ENCODE assay signal across 1 cellular context in the genomic region with DNA sequence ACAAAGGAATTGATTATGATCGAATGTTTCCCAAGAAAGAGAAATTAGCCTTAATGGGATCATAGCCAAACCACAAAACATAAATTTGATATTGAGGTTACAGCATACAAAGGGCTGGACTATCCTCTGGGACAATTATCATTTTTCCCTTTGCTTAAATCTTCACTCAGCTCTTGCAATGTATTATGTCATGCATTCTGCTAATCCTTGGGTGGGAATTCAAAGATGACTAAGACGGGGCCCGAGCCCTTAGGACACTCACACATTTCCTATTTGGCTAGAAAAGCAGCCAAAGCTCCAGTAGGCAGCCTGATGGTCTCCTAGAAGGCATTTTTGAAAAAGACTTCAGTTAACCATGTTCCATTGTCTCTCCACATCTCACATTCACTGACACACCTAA.
TF ChIP-seq lines count a peak whose summit lies in the region.

No MANE protein-coding gene starts in this region.

TF ChIP-seq in endothelial cell of umbilical vein, 7 proteins besides CTCF, POLR2A, EP300 and RAD21 (continued from another document):
- TF ChIP-seq JUN (IDR thresholded peaks at IDR 0.05; ENCODE audit: borderline replicate concordance, insufficient read depth, insufficient read length, low read depth) (no peak), POLR2AphosphoS5 (IDR thresholded peaks at IDR 0.05; ENCODE audit: insufficient read depth, low read depth, low read length) (no peak)
